8 cellular contexts compared by ENCODE assay signal in genomic region chr4:128809477-128810330, GRCh38.
DNase-seq lines count a peak whose midpoint lies in the region; ATAC-seq lines count a peak whose summit lies in the region.

JADE1 (plus strand) TSS chr4:128809700; CDS start chr4:128831759, 22,059 bp downstream.

- H3K36me3 Mint-ChIP-seq in central memory CD8-positive, alpha-beta T cell (ENCODE audit: insufficient read depth), result peaks cover 28% of the 10 kb centered on the region

- peak; percentile 94 for DNase-seq in AG20443 (ENCODE audit: low spot score)
- peak; percentile 77 for DNase-seq in NCI-H345 treated with DMSO at 0.1 percent for 48 hours (lab: John Stamatoyannopoulos, UW; ENCODE audit: unreplicated experiment)
- DNase-seq in activated CD4-positive, CD25-positive, alpha-beta regulatory T cell treated with anti-CD3 and anti-CD28 coated beads, Interleukin-2, amount 50 U/mL, for 16 hours (ENCODE audit: low read depth, low spot score), result peak; percentile 87
- peak; percentile 81 to 86 for DNase-seq in central memory CD8-positive, alpha-beta T cell (ENCODE audit: low spot score in 2 of 2)
- peak; percentile 98 for DNase-seq in islet precursor cell
- DNase-seq in stimulated activated CD4-positive, alpha-beta T cell treated with anti-CD3 and anti-CD28 coated beads, Interleukin-12 subunit alpha, Interleukin-12 subunit beta, amount 100 ng/mL, for 48 hours (ENCODE audit: low read depth in 2 of 3, low spot score in 1 of 3), result peak; percentile 84 to 87 (median 85)

- H3K9me3 Mint-ChIP-seq in central memory CD8-positive, alpha-beta T cell, result no peaks in the 10 kb centered on the region

- H3K4me1 Mint-ChIP-seq in central memory CD8-positive, alpha-beta T cell, result peaks cover 21% of the 10 kb centered on the region

- H3K4me3 Mint-ChIP-seq in central memory CD8-positive, alpha-beta T cell, result peak within 1 kb of the TSS; percentile 96

- H3K27ac Mint-ChIP-seq in central memory CD8-positive, alpha-beta T cell (ENCODE audit: low read depth), result peak within 1 kb of the TSS; percentile 98

- peak; percentile 41 for ATAC-seq in GM19025 (IDR thresholded peaks at IDR 0.05; ENCODE audit: low read depth, unreplicated experiment)
- ATAC-seq in HG03342 (IDR thresholded peaks at IDR 0.05; ENCODE audit: unreplicated experiment), result peak; percentile 50
- peak; percentile 56 for ATAC-seq in central memory CD8-positive, alpha-beta T cell (replicated peaks; ENCODE audit: extremely low read depth, poor library complexity, severe bottlenecking)

- no peaks in the 10 kb centered on the region for H3K27me3 Mint-ChIP-seq in central memory CD8-positive, alpha-beta T cell

Comparison
In these comparisons a context has a peak if more than half of its experiments do, and no peak if none do; other contexts are left out.
1. Peak in every context shown above with its lines: DNase-seq and ATAC-seq.